In the genomic region with DNA sequence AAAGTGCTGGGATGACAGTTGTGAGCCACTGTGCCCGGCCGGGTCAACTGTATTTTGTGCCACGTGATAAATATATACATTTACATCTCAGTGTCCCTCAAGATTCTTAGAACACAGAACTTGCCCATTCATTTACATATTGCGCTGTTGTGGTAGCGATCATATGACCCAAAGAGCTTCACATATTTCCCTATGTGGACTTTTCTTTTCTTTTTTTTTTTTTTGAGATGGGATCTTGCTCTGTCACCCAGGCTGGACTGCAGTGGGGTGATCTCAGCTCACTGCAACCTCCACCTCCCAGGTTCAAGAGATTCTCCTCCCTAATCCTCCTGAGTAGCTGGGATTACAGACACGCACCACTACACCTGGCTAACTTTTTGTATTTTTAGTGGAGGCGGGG, we compare ENCODE assay signal across 13 cellular contexts.
"Had no signal": no experiment of that assay in that cellular context is flagged by ENCODE, and none has a peak within 500 bp of the region (broad histone marks: within the 10 kb centered on the region; RNA-seq: fewer than 3 reads in every experiment).

No MANE protein-coding gene starts in this region.

- H3K9me3 ChIP-seq: esophagus squamous epithelium had no signal

- H3K36me3 ChIP-seq: esophagus squamous epithelium had no signal

- DNase-seq: activated CD4-positive, alpha-beta memory T cell treated with anti-CD3 and anti-CD28 coated beads for 36 hours; activated CD4-positive, alpha-beta T cell treated with anti-CD3 and anti-CD28 coated beads for 36 hours; activated T-cell treated with anti-CD3 and anti-CD28 coated beads for 4 hours; effector memory CD8-positive, alpha-beta T cell; esophagus squamous epithelium; hypothalamus; kidney; nucleus accumbens; stimulated activated CD4-positive, alpha-beta T cell treated with anti-CD3 and anti-CD28 coated beads, Interleukin-4, amount 100 ng/mL, for 1 hour; stimulated activated naive CD8-positive, alpha-beta T cell treated with anti-CD3 and anti-CD28 coated beads, Interleukin-15, amount 100 ng/mL, for 72 hours had no signal

- H3K4me3 ChIP-seq: esophagus squamous epithelium had no signal

- ATAC-seq: activated CD4-positive, alpha-beta T cell treated with anti-CD3 and anti-CD28 coated beads for 36 hours; effector memory CD8-positive, alpha-beta T cell; natural killer cell treated with Interleukin-12 subunit alpha and Interleukin-12 subunit beta and Interleukin-15 and Interleukin-18, amount 100 ng/mL, for 72 hours; stimulated activated naive CD8-positive, alpha-beta T cell treated with anti-CD3 and anti-CD28 coated beads, Interleukin-15, amount 100 ng/mL, for 72 hours; WTC11 had no signal

- H3K27me3 ChIP-seq: esophagus squamous epithelium had no signal

- FAIRE-seq: kidney, small intestine had no signal
